In the genomic region with DNA sequence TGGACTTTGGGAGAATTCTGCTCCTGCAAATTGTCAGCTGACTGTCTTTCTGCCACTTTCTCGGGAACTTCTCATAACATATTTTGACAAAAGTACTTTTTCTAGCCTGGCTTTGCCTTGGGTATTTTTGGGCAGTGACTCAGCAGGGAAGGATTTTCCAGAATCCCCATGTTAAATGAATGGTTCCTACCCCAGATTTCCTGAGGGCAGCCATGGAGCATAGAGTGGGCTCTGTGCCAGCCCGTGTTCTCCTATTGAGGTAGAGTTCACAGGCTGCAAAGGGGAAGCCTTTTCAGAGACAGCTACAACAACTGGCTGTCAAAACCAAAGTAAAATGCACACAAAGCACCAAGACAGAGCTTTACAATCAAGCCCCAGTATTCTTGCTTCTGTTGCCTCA, we compare ENCODE assay signal across 9 cellular contexts. TPM values are rescaled to one million over a fixed set of nuclear protein-coding genes. Genes with fewer than 3 reads are reported as not detected.
DNase-seq lines count a peak whose midpoint lies in the region; ATAC-seq and TF ChIP-seq lines count a peak whose summit lies in the region.
"Had no signal": no experiment of that assay in that cellular context is flagged by ENCODE, and none has a peak within 500 bp of the region (broad histone marks: within the 10 kb centered on the region; RNA-seq: fewer than 3 reads in every experiment).

No MANE protein-coding gene starts in this region.

- no peaks in the 10 kb centered on the region for H3K79me2 ChIP-seq in PC-3 (ENCODE audit: low read length)

- no peaks in the 10 kb centered on the region for H3K9me3 ChIP-seq in CD4-positive, CD25-positive, alpha-beta regulatory T cell (ENCODE audit: control insufficient read depth in 2 of 2, low read length in 2 of 2)
- H3K9me3 ChIP-seq in PC-3 (ENCODE audit: low read length): no peaks in the 10 kb centered on the region
- H3K9me3 ChIP-seq in naive thymus-derived CD4-positive, alpha-beta T cell (ENCODE audit: control insufficient read depth in 2 of 3, low read length in 3 of 3): no peaks in the 10 kb centered on the region

- H2AFZ ChIP-seq in PC-3 (ENCODE audit: low read length): no peak overlapping the region

- BruUV-seq in PC-3 (replicated peaks; lab: Mats Ljungman, UMichigan): no TSS peak

- CTCF ChIA-PET in PC-3 (lab: Charles Lee): no interaction called here
- CTCF ChIA-PET in naive thymus-derived CD4-positive, alpha-beta T cell (lab: Charles Lee): no interaction called here

- no peaks in the 10 kb centered on the region for H3K9me3 Mint-ChIP-seq in CD4-positive, CD25-positive, alpha-beta regulatory T cell
- peaks cover 0 to 1% (median 0%) of the 10 kb centered on the region in 11 donors for H3K9me3 Mint-ChIP-seq in naive thymus-derived CD4-positive, alpha-beta T cell

- H3K36me3 Mint-ChIP-seq in CD4-positive, CD25-positive, alpha-beta regulatory T cell: peaks cover 70% of the 10 kb centered on the region
- H3K36me3 Mint-ChIP-seq in naive thymus-derived CD4-positive, alpha-beta T cell: peaks cover 19 to 76% (median 54%) of the 10 kb centered on the region in 5 donors

- H4K20me1 ChIP-seq in PC-3 (ENCODE audit: low read length): no peaks in the 10 kb centered on the region

- H3K9ac ChIP-seq in PC-3 (ENCODE audit: low read length): no peak overlapping the region

- no peaks in the 10 kb centered on the region for H3K27me3 ChIP-seq in CD4-positive, CD25-positive, alpha-beta regulatory T cell (ENCODE audit: control insufficient read depth, insufficient read depth, low read length)
- no peaks in the 10 kb centered on the region for H3K27me3 ChIP-seq in PC-3 (ENCODE audit: low read length)
- no peaks in the 10 kb centered on the region for H3K27me3 ChIP-seq in naive thymus-derived CD4-positive, alpha-beta T cell (ENCODE audit: control insufficient read depth in 2 of 2, insufficient read depth in 2 of 2, low read length in 2 of 2)

- no peaks in the 10 kb centered on the region for H3F3A ChIP-seq in PC-3 (ENCODE audit: low read length, unreplicated experiment)

- peak overlapping the region; percentile 34 for H3K27ac ChIP-seq in CD4-positive, CD25-positive, alpha-beta regulatory T cell (ENCODE audit: insufficient read depth, low read length, poor library complexity, severe bottlenecking)
- no peak overlapping the region for H3K27ac ChIP-seq in PC-3 (ENCODE audit: low read length)
- peak overlapping the region; percentile 17 for H3K27ac ChIP-seq in naive thymus-derived CD4-positive, alpha-beta T cell (ENCODE audit: low read depth, low read length)

- intact Hi-C loops in PC-3 (cut with micrococcal nuclease): no loop called here
- intact Hi-C loops in naive thymus-derived CD4-positive, alpha-beta T cell (cut with micrococcal nuclease): no loop called here

- H3K4me3 Mint-ChIP-seq in CD4-positive, CD25-positive, alpha-beta regulatory T cell: no peak overlapping the region
- no peak overlapping the region for H3K4me3 Mint-ChIP-seq in naive thymus-derived CD4-positive, alpha-beta T cell

- peaks cover 97% of the 10 kb centered on the region for H3K36me3 ChIP-seq in CD4-positive, CD25-positive, alpha-beta regulatory T cell (ENCODE audit: control insufficient read depth, insufficient read depth, low read length)
- H3K36me3 ChIP-seq in PC-3 (ENCODE audit: low read depth, low read length): no peaks in the 10 kb centered on the region
- H3K36me3 ChIP-seq in naive thymus-derived CD4-positive, alpha-beta T cell (ENCODE audit: control insufficient read depth in 2 of 3, insufficient read depth in 3 of 3, low read length in 3 of 3): peaks cover 50 to 90% (median 62%) of the 10 kb centered on the region in 3 experiments

- peak overlapping the region in 2 of 3 donors; percentile 80 to 89 for H3K27ac Mint-ChIP-seq in CD4-positive, CD25-positive, alpha-beta regulatory T cell
- peak overlapping the region; percentile 34 to 91 (median 84) for H3K27ac Mint-ChIP-seq in naive thymus-derived CD4-positive, alpha-beta T cell

- no peaks in the 10 kb centered on the region for H3K9me2 ChIP-seq in PC-3 (replicated peaks; ENCODE audit: low read length)

- DNase-seq in CD4-positive, CD25-positive, alpha-beta regulatory T cell: no peak
- DNase-seq in PC-3: peak; percentile 30
- DNase-seq in dermis blood vessel endothelial cell: peak; percentile 94
- no peak for DNase-seq in naive thymus-derived CD4-positive, alpha-beta T cell
- DNase-seq in Kasumi-1 (lab: John Stamatoyannopoulos, UW): no peak
- DNase-seq in NCI-H2227 treated with DMSO at 0.1 percent for 48 hours (lab: John Stamatoyannopoulos, UW): no peak

- H3K4me1 ChIP-seq in CD4-positive, CD25-positive, alpha-beta regulatory T cell (ENCODE audit: control insufficient read depth, insufficient read depth, low read length, poor library complexity, severe bottlenecking): peaks cover 7% of the 10 kb centered on the region
- 0 out of 2 replicates have a peak, but pooled peaks cover 10% of the 10 kb centered on the region for H3K4me1 ChIP-seq in PC-3 (ENCODE audit: insufficient read depth, low read length)
- H3K4me1 ChIP-seq in naive thymus-derived CD4-positive, alpha-beta T cell (ENCODE audit: control insufficient read depth in 2 of 2, insufficient read depth in 2 of 2, low read length in 2 of 2): peaks cover 16 to 26% of the 10 kb centered on the region in 2 donors

- no peak overlapping the region for H3K4me2 ChIP-seq in PC-3 (ENCODE audit: low read length)

- peaks cover 0 to 60% (median 31%) of the 10 kb centered on the region in 4 donors for H3K4me1 Mint-ChIP-seq in CD4-positive, CD25-positive, alpha-beta regulatory T cell
- peaks cover 25 to 67% (median 64%) of the 10 kb centered on the region in 7 donors for H3K4me1 Mint-ChIP-seq in naive thymus-derived CD4-positive, alpha-beta T cell

- H3K4me3 ChIP-seq in CD4-positive, CD25-positive, alpha-beta regulatory T cell (ENCODE audit: low read depth, low read length): no peak overlapping the region
- H3K4me3 ChIP-seq in PC-3 (ENCODE audit: low read length): no peak overlapping the region
- H3K4me3 ChIP-seq in naive thymus-derived CD4-positive, alpha-beta T cell (ENCODE audit: low read length): no peak overlapping the region

- no peak for TF ChIP-seq CTCF in PC-3 (conservative IDR thresholded peaks at IDR 0.05; ENCODE audit: low read depth, low read length)

- no peaks in the 10 kb centered on the region for H3K27me3 Mint-ChIP-seq in CD4-positive, CD25-positive, alpha-beta regulatory T cell
- H3K27me3 Mint-ChIP-seq in naive thymus-derived CD4-positive, alpha-beta T cell: no peaks in the 10 kb centered on the region

- no peak for ATAC-seq in CD4-positive, CD25-positive, alpha-beta regulatory T cell (ENCODE audit: low read depth in 2 of 2)
- ATAC-seq in PC-3 (no peak), GM21786 (IDR thresholded peaks at IDR 0.05; ENCODE audit: unreplicated experiment) (no peak), HG03097 (IDR thresholded peaks at IDR 0.05; ENCODE audit: low FRiP score, unreplicated experiment) (no peak)
- no peak for ATAC-seq in naive thymus-derived CD4-positive, alpha-beta T cell
- ATAC-seq: Panc1 had no signal

- POLR2A ChIA-PET in PC-3 (lab: Charles Lee; ENCODE audit: unreplicated experiment): no interaction called here
- POLR2A ChIA-PET in naive thymus-derived CD4-positive, alpha-beta T cell (lab: Charles Lee): no interaction called here

RNA-seq across cellular contexts. Expression of a gene that starts 59.8 kb away (rescaled TPM):
- total RNA-seq in CD4-positive, CD25-positive, alpha-beta regulatory T cell: 0.57 TPM
- polyA plus RNA-seq in CD4-positive, CD25-positive, alpha-beta regulatory T cell: not detected
- not detected in 2 replicates for total RNA-seq in PC-3 (2014; rRNA removed)
- total RNA-seq in dermis blood vessel endothelial cell: not detected in 2 replicates
- total RNA-seq in naive thymus-derived CD4-positive, alpha-beta T cell: not detected
- not detected for polyA plus RNA-seq in naive thymus-derived CD4-positive, alpha-beta T cell

Comparison
In these comparisons a context has a peak if more than half of its experiments do, and no peak if none do; other contexts are left out.
1. DNase-seq: peak in PC-3 (single experiment) and dermis blood vessel endothelial cell (single experiment); none in CD4-positive, CD25-positive, alpha-beta regulatory T cell (0 of 3), naive thymus-derived CD4-positive, alpha-beta T cell (0 of 9), Kasumi-1 (0 of 2) and NCI-H2227 treated with DMSO at 0.1 percent for 48 hours (single experiment).